In genomic region chr9:75826292-75826691, GRCh38 we compare ENCODE assay signal across 12 cellular contexts.
"Had no signal": no experiment of that assay in that cellular context is flagged by ENCODE, and none has a peak within 500 bp of the region (broad histone marks: within the 10 kb centered on the region; RNA-seq: fewer than 3 reads in every experiment).

No MANE protein-coding gene starts in this region.

- H3K27me3 ChIP-seq: body of pancreas, gastroesophageal sphincter, right lobe of liver had no signal

- H3K4me1 ChIP-seq: right lobe of liver had no signal

- H3K9me3 ChIP-seq: body of pancreas, gastroesophageal sphincter, psoas muscle, right lobe of liver had no signal

- DNase-seq: activated B cell treated with CpG ODN at 0.5 μM for 24 hours; activated CD4-positive, alpha-beta T cell treated with anti-CD3 and anti-CD28 coated beads for 48 hours; activated CD8-positive, alpha-beta T cell treated with anti-CD3 and anti-CD28 coated beads for 36 hours; activated effector memory CD4-positive, alpha-beta T cell treated with anti-CD3 and anti-CD28 coated beads, Interleukin-2, amount 50 U/mL, for 16 hours; activated T-cell treated with anti-CD3 and anti-CD28 coated beads, Interleukin-2, amount 50 U/mL, for 48 hours; body of pancreas; midbrain; psoas muscle; right lobe of liver; stimulated activated naive CD8-positive, alpha-beta T cell treated with anti-CD3 and anti-CD28 coated beads, Interleukin-15, amount 100 ng/mL, for 72 hours had no signal

- H3K27ac ChIP-seq: body of pancreas, gastroesophageal sphincter, psoas muscle, right lobe of liver had no signal

- H3K36me3 ChIP-seq: gastroesophageal sphincter, right lobe of liver had no signal

- H3K4me3 ChIP-seq: body of pancreas, gastroesophageal sphincter, lung, psoas muscle, right lobe of liver had no signal
